20 cellular contexts compared by ENCODE assay signal in genomic region chr18:25459814-25460213, GRCh38.
A peak's percentile ranks its signal among the peaks of the same experiment; 100 is the strongest.
DNase-seq lines count a peak whose midpoint lies in the region; ATAC-seq, FAIRE-seq and TF ChIP-seq lines count a peak whose summit lies in the region.
"Had no signal": no experiment of that assay in that cellular context is flagged by ENCODE, and none has a peak within 500 bp of the region (broad histone marks: within the 10 kb centered on the region; RNA-seq: fewer than 3 reads in every experiment).

No MANE protein-coding gene starts in this region.

- no peaks in the 10 kb centered on the region for H4K20me1 ChIP-seq in BLaER1 treated with 17β-estradiol and CSF1 and Interleukin-3, amounts not matched to agents 10 nM and 100 nM
- H4K20me1 ChIP-seq in fibroblast of lung (ENCODE audit: control insufficient read depth, extremely low read depth, insufficient read depth, low read length) = no peaks in the 10 kb centered on the region

- intact Hi-C loops in sciatic nerve (cut with DNase I) (loop anchor here (2.0 kb wide), 1 partner anchor 803 kb away; no protein-coding TSS in a partner anchor), kidney (cut with DNase I) (no loop called here)

- peak overlapping the region in 9 of 11 experiments; percentile 4 to 69 (median 50); a peak in 15 of 22 replicates for H3K4me2 ChIP-seq in BLaER1 treated with 17β-estradiol and CSF1 and Interleukin-3, amounts not matched to agents 10 nM and 100 nM
- no peak overlapping the region for H3K4me2 ChIP-seq in fibroblast of lung (ENCODE audit: extremely low read depth, insufficient read depth, low read length)
- H3K4me2 ChIP-seq: A549, KMS-11 had no signal

- H3K9me3 ChIP-seq in BLaER1 treated with 17β-estradiol and CSF1 and Interleukin-3, amounts not matched to agents 10 nM and 100 nM (replicated peaks in 1 of 11) = no peaks in the 10 kb centered on the region
- no peaks in the 10 kb centered on the region for H3K9me3 ChIP-seq in fibroblast of lung (ENCODE audit: control insufficient read depth, insufficient read depth, low read depth, low read length)
- H3K9me3 ChIP-seq in kidney (ENCODE audit: control insufficient read depth in 1 of 2, low read length in 2 of 2) = no peaks in the 10 kb centered on the region
- H3K9me3 ChIP-seq: A549, HAP-1 had no signal

- ATAC-seq in sciatic nerve = peak; percentile 56
- ATAC-seq: A549 had no signal

- no peaks in the 10 kb centered on the region for H3K36me3 ChIP-seq in BLaER1 treated with 17β-estradiol and CSF1 and Interleukin-3, amounts not matched to agents 10 nM and 100 nM
- no peaks in the 10 kb centered on the region for H3K36me3 ChIP-seq in fibroblast of lung (ENCODE audit: control insufficient read depth, insufficient read depth, low read length)
- no peaks in the 10 kb centered on the region for H3K36me3 ChIP-seq in kidney (ENCODE audit: control insufficient read depth in 1 of 2, insufficient read depth in 2 of 2, low read length in 2 of 2)
- H3K36me3 ChIP-seq: HAP-1 had no signal

- DNase-seq in T1000 (lab: John Stamatoyannopoulos, UW) (peak; percentile 7), fibroblast of lung (ENCODE audit: low read depth in 2 of 2) (no peak), sciatic nerve (ENCODE audit: low spot score) (no peak), kidney (no peak), AG08395 (ENCODE audit: low spot score) (no peak), NCI-H82 treated with DMSO at 0.1 percent for 48 hours (lab: John Stamatoyannopoulos, UW; ENCODE audit: unreplicated experiment) (no peak)
- DNase-seq: Calu3, GF-D8, GOT3, HFFc6, MM.1S, NCI-H2029, NCI-H526, RPMI8226, SHP77 had no signal

- TF ChIP-seq CTCF in fibroblast of lung (conservative IDR thresholded peaks at IDR 0.05 in 1 of 2, IDR thresholded peaks at IDR 0.05 in 1 of 2; ENCODE audit: low read depth in 1 of 2, low read length in 2 of 2) (no peak), kidney (IDR thresholded peaks at IDR 0.05; ENCODE audit: borderline replicate concordance, extremely low read depth, insufficient read depth) (no peak)

- H3K4me1 ChIP-seq in BLaER1 treated with 17β-estradiol and CSF1 and Interleukin-3, amounts not matched to agents 10 nM and 100 nM = peaks cover 0 to 16% (median 10%) of the 10 kb centered on the region in 10 experiments; a peak in 15 of 20 replicates
- H3K4me1 ChIP-seq in fibroblast of lung (ENCODE audit: control insufficient read depth, extremely low read depth, insufficient read depth, low read length) (peaks cover 14% of the 10 kb centered on the region), kidney (ENCODE audit: control insufficient read depth in 1 of 2, insufficient read depth in 1 of 2, low read depth in 1 of 2, low read length in 2 of 2) (no peaks in the 10 kb centered on the region)
- H3K4me1 ChIP-seq: A549, HAP-1 had no signal

- H3K27ac ChIP-seq in BLaER1 treated with 17β-estradiol and CSF1 and Interleukin-3, amounts not matched to agents 10 nM and 100 nM = no peak overlapping the region
- H3K27ac ChIP-seq in fibroblast of lung (ENCODE audit: insufficient read depth, low read length) (no peak overlapping the region), kidney (ENCODE audit: low read depth in 2 of 2, low read length in 2 of 2) (no peak overlapping the region)
- H3K27ac ChIP-seq: A549, KMS-11 had no signal

- no peaks in the 10 kb centered on the region for H3K79me2 ChIP-seq in fibroblast of lung (ENCODE audit: control insufficient read depth, insufficient read depth, low read length)

- H3K9ac ChIP-seq in BLaER1 treated with 17β-estradiol and CSF1 and Interleukin-3, amounts not matched to agents 10 nM and 100 nM = no peak overlapping the region
- no peak overlapping the region for H3K9ac ChIP-seq in fibroblast of lung (ENCODE audit: insufficient read depth, low read length)
- H3K9ac ChIP-seq in kidney (ENCODE audit: low read length in 2 of 2) = no peak overlapping the region
- H3K9ac ChIP-seq: KMS-11 had no signal

- H3K27me3 ChIP-seq in BLaER1 treated with 17β-estradiol and CSF1 and Interleukin-3, amounts not matched to agents 10 nM and 100 nM = no peaks in the 10 kb centered on the region
- H3K27me3 ChIP-seq in fibroblast of lung (ENCODE audit: control insufficient read depth, insufficient read depth, low read length) = no peaks in the 10 kb centered on the region

- no peak overlapping the region for H3K4me3 ChIP-seq in BLaER1 treated with 17β-estradiol and CSF1 and Interleukin-3, amounts not matched to agents 10 nM and 100 nM
- no peak overlapping the region for H3K4me3 ChIP-seq in fibroblast of lung (replicated peaks in 1 of 4; ENCODE audit: control extremely low read depth in 1 of 4, insufficient read depth in 1 of 4, low read depth in 3 of 4, low read length in 4 of 4)
- H3K4me3 ChIP-seq in kidney (ENCODE audit: low read length in 2 of 2) = no peak overlapping the region
- H3K4me3 ChIP-seq: A549, HAP-1 had no signal

- peak overlapping the region; percentile 58 for H2AFZ ChIP-seq in fibroblast of lung (ENCODE audit: low read length)

- no peak for FAIRE-seq in kidney (lab: Jason Lieb, UNC)
- FAIRE-seq: A549, GM12891 had no signal
